ENCODE assay signal across 8 cellular contexts in the genomic region with DNA sequence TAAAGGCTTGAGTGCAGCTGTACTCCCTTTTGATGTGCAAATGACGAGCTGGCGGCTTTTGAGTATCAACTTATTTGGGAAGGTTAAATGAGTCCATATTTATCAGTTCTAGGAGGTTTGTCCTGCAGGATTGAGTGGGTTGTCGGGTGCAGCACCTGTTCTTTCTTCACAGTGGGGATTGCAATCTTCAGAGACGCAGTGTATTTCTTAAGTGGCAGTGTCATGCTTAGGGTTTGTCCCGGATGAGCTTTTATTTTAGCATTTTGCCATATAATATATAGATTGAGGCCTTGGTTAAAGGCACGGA. TPM values are rescaled to one million over a fixed set of nuclear protein-coding genes. Genes with fewer than 3 reads are reported as not detected.
A peak's percentile ranks its signal among the peaks of the same experiment; 100 is the strongest.
DNase-seq lines count a peak whose midpoint lies in the region; ATAC-seq and TF ChIP-seq lines count a peak whose summit lies in the region.

No MANE protein-coding gene starts in this region.

- H3K36me3 Mint-ChIP-seq in activated T-cell treated with anti-CD3 and anti-CD28 coated beads, Interleukin-2, amount 50 U/mL, for 72 hours (ENCODE audit: insufficient read depth in 2 of 2) = no peaks in the 10 kb centered on the region

- intact Hi-C loops in stomach (cut with DNase I; ENCODE audit: low total_unique reads) = loop anchor here (5.0 kb wide), 1 partner anchor 414 kb away; no protein-coding TSS in a partner anchor

- H3K9me3 Mint-ChIP-seq in activated T-cell treated with anti-CD3 and anti-CD28 coated beads, Interleukin-2, amount 50 U/mL, for 72 hours = no peaks in the 10 kb centered on the region

- peak overlapping the region; percentile 98 to 99 for H3K4me3 Mint-ChIP-seq in activated T-cell treated with anti-CD3 and anti-CD28 coated beads, Interleukin-2, amount 50 U/mL, for 72 hours

- H3K36me3 ChIP-seq in stomach = no peaks in the 10 kb centered on the region

- peak; percentile 35 for DNase-seq in NCI-H2107 treated with DMSO at 0.1 percent for 48 hours (lab: John Stamatoyannopoulos, UW; ENCODE audit: unreplicated experiment)
- no peak for DNase-seq in NCI-H2107 (lab: John Stamatoyannopoulos, UW)
- no peak for DNase-seq in activated T-cell treated with anti-CD3 and anti-CD28 coated beads, Interleukin-2, amount 50 U/mL, for 72 hours
- DNase-seq in stomach = no peak
- DNase-seq in NCI-H446 treated with DMSO at 0.1 percent for 48 hours (lab: John Stamatoyannopoulos, UW) = no peak

- TF ChIP-seq CTCF in stomach (IDR thresholded peaks at IDR 0.05) = no peak

- peaks cover 50% of the 10 kb centered on the region for H3K4me1 Mint-ChIP-seq in activated T-cell treated with anti-CD3 and anti-CD28 coated beads, Interleukin-2, amount 50 U/mL, for 72 hours (ENCODE audit: low read depth)

- no peak for ATAC-seq in activated T-cell treated with anti-CD3 and anti-CD28 coated beads, Interleukin-2, amount 50 U/mL, for 72 hours (replicated peaks in 1 of 2)
- ATAC-seq in GM19324 (IDR thresholded peaks at IDR 0.05; ENCODE audit: low FRiP score, unreplicated experiment) = no peak
- ATAC-seq in GM18498 (IDR thresholded peaks at IDR 0.05; ENCODE audit: unreplicated experiment) = no peak

- no peaks in the 10 kb centered on the region for H3K27me3 Mint-ChIP-seq in activated T-cell treated with anti-CD3 and anti-CD28 coated beads, Interleukin-2, amount 50 U/mL, for 72 hours (ENCODE audit: low read depth)

- no peak for TF ChIP-seq EP300 in stomach (IDR thresholded peaks at IDR 0.05)

- no peaks in the 10 kb centered on the region for H3K9me3 ChIP-seq in iPS-18c (ENCODE audit: control insufficient read depth, insufficient read depth, low read length)
- H3K9me3 ChIP-seq in stomach = no peaks in the 10 kb centered on the region

- peak overlapping the region; percentile 63 for H3K27ac Mint-ChIP-seq in activated T-cell treated with anti-CD3 and anti-CD28 coated beads, Interleukin-2, amount 50 U/mL, for 72 hours

- H3K27me3 ChIP-seq in stomach = no peaks in the 10 kb centered on the region

- H3K4me1 ChIP-seq in stomach = peaks cover 0 to 63% (median 27%) of the 10 kb centered on the region in 4 donors

- WGBS in stomach, 5 donors = 5 to 11% (median 8%) methylated on average over 6 of the region's 6 CpGs

- H3K4me3 ChIP-seq in iPS-18c (ENCODE audit: insufficient read depth, low read depth, low read length) (peak overlapping the region; percentile 89), stomach (peak overlapping the region; percentile 85 to 98 (median 95))

- TF ChIP-seq POLR2A in stomach (IDR thresholded peaks at IDR 0.05) = no peak

- peak overlapping the region; percentile 89 to 98 (median 96) for H3K27ac ChIP-seq in stomach

RNA-seq across cellular contexts. Expression of a gene that starts 1.2 kb away (rescaled TPM):
- 10 to 100 TPM; 49.6 to 59.8 TPM for total RNA-seq in activated T-cell treated with anti-CD3 and anti-CD28 coated beads, Interleukin-2, amount 50 U/mL, for 72 hours
- 100 to 1,000 TPM in 2 of 5 donors, 10 to 100 TPM in 3; 25.5 to 175 (median 95.5) TPM for total RNA-seq in stomach
- 10 to 100 TPM; 17.4 to 24.3 (median 20.0) TPM for polyA plus RNA-seq in stomach
